Comparison of ENCODE assay signal across 8 cellular contexts in the genomic region with DNA sequence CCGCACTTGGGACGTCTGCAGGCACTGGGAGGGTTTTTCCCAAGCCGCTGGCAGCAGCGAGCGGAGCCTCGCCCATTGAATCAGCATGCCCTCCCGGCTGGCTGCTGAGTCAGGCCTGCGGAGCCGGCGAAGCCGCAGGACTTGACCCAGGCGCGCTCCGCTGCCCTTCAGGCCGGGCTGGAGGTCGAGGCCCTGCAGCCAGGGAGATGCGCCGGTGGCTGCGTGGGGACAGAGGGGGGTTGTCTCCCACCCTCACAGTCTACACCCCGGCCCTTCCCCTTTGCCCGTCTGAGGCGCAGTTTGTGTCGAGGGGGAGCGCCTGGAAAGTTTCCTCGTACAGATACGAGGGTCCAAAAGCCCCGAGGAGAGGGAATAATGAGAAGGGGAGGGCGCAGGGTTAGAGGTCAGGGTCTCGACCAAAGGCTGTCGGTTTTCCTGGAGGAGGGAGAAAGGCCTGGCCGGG. TPM values are rescaled to one million over a fixed set of nuclear protein-coding genes. Genes with fewer than 3 reads are reported as not detected.
A peak's percentile ranks its signal among the peaks of the same experiment; 100 is the strongest.
DNase-seq lines count a peak whose midpoint lies in the region; ATAC-seq and TF ChIP-seq lines count a peak whose summit lies in the region.

No MANE protein-coding gene starts in this region.

- peak; percentile 63 for ATAC-seq in gastroesophageal sphincter

- H3K9me3 Mint-ChIP-seq in IgD-negative memory B cell (no peaks in the 10 kb centered on the region), neural crest cell (no peaks in the 10 kb centered on the region)
- H3K9me3 Mint-ChIP-seq in activated T-helper 1 cell treated with anti-CD3 and anti-CD28 coated beads, Interleukin-12 subunit alpha, Interleukin-12 subunit beta, Interleukin-2, Interleukin-4 antibody, amounts not matched to agents 30 ng/mL and 10 ng/mL and 1 ng/mL, durations not matched to agents 14 hours and 24 hours and 36 hours: no peaks in the 10 kb centered on the region

- H3K27me3 ChIP-seq in gastroesophageal sphincter: no peaks in the 10 kb centered on the region

- no peak for TF ChIP-seq CTCF in gastroesophageal sphincter (IDR thresholded peaks at IDR 0.05)
- TF ChIP-seq CTCF in neural crest cell (conservative IDR thresholded peaks at IDR 0.05): no peak

- peak overlapping the region; percentile 77 to 96 (median 88) for H3K4me3 Mint-ChIP-seq in IgD-negative memory B cell
- peak overlapping the region; percentile 82 for H3K4me3 Mint-ChIP-seq in activated T-helper 1 cell treated with anti-CD3 and anti-CD28 coated beads, Interleukin-12 subunit alpha, Interleukin-12 subunit beta, Interleukin-2, Interleukin-4 antibody, amounts not matched to agents 30 ng/mL and 10 ng/mL and 1 ng/mL, durations not matched to agents 14 hours and 24 hours and 36 hours
- H3K4me3 Mint-ChIP-seq in neural crest cell: peak overlapping the region; percentile 92

- peak overlapping the region; percentile 94 for H3K4me3 ChIP-seq in GM08714 (ENCODE audit: low read length)
- peak overlapping the region; percentile 78 to 89 for H3K4me3 ChIP-seq in gastroesophageal sphincter

- H3K27me3 Mint-ChIP-seq in IgD-negative memory B cell: peaks cover 2% of the 10 kb centered on the region
- no peaks in the 10 kb centered on the region for H3K27me3 Mint-ChIP-seq in activated T-helper 1 cell treated with anti-CD3 and anti-CD28 coated beads, Interleukin-12 subunit alpha, Interleukin-12 subunit beta, Interleukin-2, Interleukin-4 antibody, amounts not matched to agents 30 ng/mL and 10 ng/mL and 1 ng/mL, durations not matched to agents 14 hours and 24 hours and 36 hours (ENCODE audit: insufficient read depth)
- H3K27me3 Mint-ChIP-seq in neural crest cell (ENCODE audit: low read depth): no peaks in the 10 kb centered on the region

- no peaks in the 10 kb centered on the region for H3K9me3 ChIP-seq in gastroesophageal sphincter

- H3K4me1 Mint-ChIP-seq in IgD-negative memory B cell (peaks cover 15 to 36% (median 32%) of the 10 kb centered on the region in 3 donors), neural crest cell (peaks cover 32% of the 10 kb centered on the region)
- peaks cover 14% of the 10 kb centered on the region for H3K4me1 Mint-ChIP-seq in activated T-helper 1 cell treated with anti-CD3 and anti-CD28 coated beads, Interleukin-12 subunit alpha, Interleukin-12 subunit beta, Interleukin-2, Interleukin-4 antibody, amounts not matched to agents 30 ng/mL and 10 ng/mL and 1 ng/mL, durations not matched to agents 14 hours and 24 hours and 36 hours (ENCODE audit: low read depth)

- DNase-seq in activated T-helper 1 cell treated with anti-CD3 and anti-CD28 coated beads, Interleukin-12 subunit alpha, Interleukin-12 subunit beta, Interleukin-2, Interleukin-4 antibody, amounts not matched to agents 30 ng/mL and 10 ng/mL and 1 ng/mL, durations not matched to agents 14 hours and 24 hours and 36 hours (ENCODE audit: low spot score): no peak
- DNase-seq in neural crest cell (ENCODE audit: low read depth, low spot score): peak; percentile 50
- DNase-seq in NCI-H82 treated with DMSO at 0.1 percent for 48 hours (lab: John Stamatoyannopoulos, UW; ENCODE audit: unreplicated experiment): no peak
- no peak for DNase-seq in NCI-H187 (lab: John Stamatoyannopoulos, UW)
- DNase-seq in OCI-M2 (lab: John Stamatoyannopoulos, UW; ENCODE audit: unreplicated experiment): no peak

- intact Hi-C loops in activated T-helper 1 cell treated with anti-CD3 and anti-CD28 coated beads, Interleukin-12 subunit alpha, Interleukin-12 subunit beta, Interleukin-2, Interleukin-4 antibody, amounts not matched to agents 30 ng/mL and 10 ng/mL and 1 ng/mL, durations not matched to agents 14 hours and 24 hours and 36 hours (cut with micrococcal nuclease): loop anchor here (2.0 kb wide), 1 partner anchor 293 kb away; a partner anchor contains a TSS

- H3K27ac Mint-ChIP-seq in IgD-negative memory B cell: peak overlapping the region; percentile 61 to 92 (median 82)
- peak overlapping the region; percentile 86 for H3K27ac Mint-ChIP-seq in activated T-helper 1 cell treated with anti-CD3 and anti-CD28 coated beads, Interleukin-12 subunit alpha, Interleukin-12 subunit beta, Interleukin-2, Interleukin-4 antibody, amounts not matched to agents 30 ng/mL and 10 ng/mL and 1 ng/mL, durations not matched to agents 14 hours and 24 hours and 36 hours
- peak overlapping the region; percentile 95 for H3K27ac Mint-ChIP-seq in neural crest cell (ENCODE audit: unreplicated experiment)

- peak; percentile 68 for TF ChIP-seq POLR2A in gastroesophageal sphincter (IDR thresholded peaks at IDR 0.05)

- no peak for TF ChIP-seq EP300 in gastroesophageal sphincter (IDR thresholded peaks at IDR 0.05)

- H3K36me3 ChIP-seq in gastroesophageal sphincter: peaks cover 0 to 15% of the 10 kb centered on the region in 2 donors

- 0% methylated on average over 2 of the region's 31 CpGs; no CpG with 5 or more reads in 1 of the 2 donors for WGBS in gastroesophageal sphincter (ENCODE audit: low coverage in 1 of 2), 2 donors

- peaks cover 0 to 71% (median 40%) of the 10 kb centered on the region in 3 donors for H3K4me1 ChIP-seq in gastroesophageal sphincter

- peak overlapping the region; percentile 93 to 100 (median 97) for H3K27ac ChIP-seq in gastroesophageal sphincter

- no peaks in the 10 kb centered on the region for H3K36me3 Mint-ChIP-seq in IgD-negative memory B cell
- peaks cover 6% of the 10 kb centered on the region for H3K36me3 Mint-ChIP-seq in activated T-helper 1 cell treated with anti-CD3 and anti-CD28 coated beads, Interleukin-12 subunit alpha, Interleukin-12 subunit beta, Interleukin-2, Interleukin-4 antibody, amounts not matched to agents 30 ng/mL and 10 ng/mL and 1 ng/mL, durations not matched to agents 14 hours and 24 hours and 36 hours (ENCODE audit: low read depth)
- H3K36me3 Mint-ChIP-seq in neural crest cell (ENCODE audit: low read depth): no peaks in the 10 kb centered on the region

RNA-seq across cellular contexts. Expression of a gene that starts 0.8 kb away (rescaled TPM):
- 80.2 TPM for polyA plus RNA-seq in IgD-negative memory B cell
- total RNA-seq in activated T-helper 1 cell treated with anti-CD3 and anti-CD28 coated beads, Interleukin-12 subunit alpha, Interleukin-12 subunit beta, Interleukin-2, Interleukin-4 antibody, amounts not matched to agents 30 ng/mL and 10 ng/mL and 1 ng/mL, durations not matched to agents 14 hours and 24 hours and 36 hours: 148 and 150 TPM in 2 replicates
- total RNA-seq in gastroesophageal sphincter: 100 to 1,000 TPM; 275 to 390 (median 339) TPM
- total RNA-seq in neural crest cell: 173 and 180 TPM in 2 replicates
